Comparison of ENCODE assay signal across 17 cellular contexts in genomic region chr5:67381240-67381875, GRCh38.
"Had no signal": no experiment of that assay in that cellular context is flagged by ENCODE, and none has a peak within 500 bp of the region (broad histone marks: within the 10 kb centered on the region; RNA-seq: fewer than 3 reads in every experiment).

No MANE protein-coding gene starts in this region.

- DNase-seq: activated CD4-positive, alpha-beta T cell treated with anti-CD3 and anti-CD28 coated beads for 1 hour; activated CD4-positive, alpha-beta T cell treated with anti-CD3 and anti-CD28 coated beads, Interleukin-2, amount 50 U/mL, for 48 hours; activated CD8-positive, alpha-beta memory T cell treated with anti-CD3 and anti-CD28 coated beads, Interleukin-2, amount 10 ng/mL, durations not matched to agents 7 days and 5 days; activated naive CD4-positive, alpha-beta T cell treated with anti-CD3 and anti-CD28 coated beads, Interleukin-2, amount 10 ng/mL, durations not matched to agents 7 days and 5 days; activated T-cell treated with anti-CD3 and anti-CD28 coated beads, Interleukin-2, amount 50 U/mL, for 1 hour; adrenal gland; erythroblast; left lung; mammary epithelial cell; naive B cell; pancreas; stimulated activated CD4-positive, alpha-beta T cell treated with anti-CD3 and anti-CD28 coated beads, Interleukin-1b, Interleukin-23, amount 100 ng/mL, for 48 hours; T1000; upper lobe of right lung had no signal

- H3K27ac Mint-ChIP-seq: activated CD8-positive, alpha-beta memory T cell treated with anti-CD3 and anti-CD28 coated beads, Interleukin-2, amount 10 ng/mL, durations not matched to agents 7 days and 5 days; activated naive CD4-positive, alpha-beta T cell treated with anti-CD3 and anti-CD28 coated beads, Interleukin-2, amount 10 ng/mL, durations not matched to agents 7 days and 5 days; activated T-helper 2 cell treated with anti-CD3 and anti-CD28 coated beads, Interferon-gamma antibody, Interleukin-2, Interleukin-4, amounts not matched to agents 10 μg/mL and 5 μg/mL and 100 μg/mL, durations not matched to agents 14 hours and 24 hours and 36 hours; naive B cell had no signal

- H3K36me3 Mint-ChIP-seq: activated CD8-positive, alpha-beta memory T cell treated with anti-CD3 and anti-CD28 coated beads, Interleukin-2, amount 10 ng/mL, durations not matched to agents 7 days and 5 days; activated naive CD4-positive, alpha-beta T cell treated with anti-CD3 and anti-CD28 coated beads, Interleukin-2, amount 10 ng/mL, durations not matched to agents 7 days and 5 days; naive B cell had no signal

- H3K4me1 Mint-ChIP-seq: activated CD8-positive, alpha-beta memory T cell treated with anti-CD3 and anti-CD28 coated beads, Interleukin-2, amount 10 ng/mL, durations not matched to agents 7 days and 5 days; activated naive CD4-positive, alpha-beta T cell treated with anti-CD3 and anti-CD28 coated beads, Interleukin-2, amount 10 ng/mL, durations not matched to agents 7 days and 5 days; naive B cell had no signal

- H3K36me3 ChIP-seq: adrenal gland, cardiac muscle cell, left lung, pancreas, thoracic aorta, upper lobe of right lung had no signal

- H3K27me3 ChIP-seq: adrenal gland, cardiac muscle cell, left lung, pancreas, upper lobe of right lung had no signal

- H3K4me3 ChIP-seq: adrenal gland, cardiac muscle cell, left lung, pancreas, thoracic aorta, upper lobe of right lung had no signal

- H3K4me3 Mint-ChIP-seq: activated CD8-positive, alpha-beta memory T cell treated with anti-CD3 and anti-CD28 coated beads, Interleukin-2, amount 10 ng/mL, durations not matched to agents 7 days and 5 days; activated naive CD4-positive, alpha-beta T cell treated with anti-CD3 and anti-CD28 coated beads, Interleukin-2, amount 10 ng/mL, durations not matched to agents 7 days and 5 days; naive B cell had no signal

- H3K9me3 ChIP-seq: adrenal gland, left lung, pancreas, thoracic aorta, upper lobe of right lung had no signal

- H3K4me1 ChIP-seq: adrenal gland, left lung, pancreas, upper lobe of right lung had no signal

- H3K9me3 Mint-ChIP-seq: activated naive CD4-positive, alpha-beta T cell treated with anti-CD3 and anti-CD28 coated beads, Interleukin-2, amount 10 ng/mL, durations not matched to agents 7 days and 5 days; activated T-helper 2 cell treated with anti-CD3 and anti-CD28 coated beads, Interferon-gamma antibody, Interleukin-2, Interleukin-4, amounts not matched to agents 10 μg/mL and 5 μg/mL and 100 μg/mL, durations not matched to agents 14 hours and 24 hours and 36 hours; naive B cell had no signal

- ATAC-seq: activated CD8-positive, alpha-beta memory T cell treated with anti-CD3 and anti-CD28 coated beads, Interleukin-2, amount 10 ng/mL, durations not matched to agents 7 days and 5 days; left lung; pancreas; upper lobe of right lung had no signal

- H3K27ac ChIP-seq: adrenal gland, cardiac muscle cell, left lung, pancreas, thoracic aorta, upper lobe of right lung had no signal
